ENCODE assay signal across 8 cellular contexts in the genomic region with DNA sequence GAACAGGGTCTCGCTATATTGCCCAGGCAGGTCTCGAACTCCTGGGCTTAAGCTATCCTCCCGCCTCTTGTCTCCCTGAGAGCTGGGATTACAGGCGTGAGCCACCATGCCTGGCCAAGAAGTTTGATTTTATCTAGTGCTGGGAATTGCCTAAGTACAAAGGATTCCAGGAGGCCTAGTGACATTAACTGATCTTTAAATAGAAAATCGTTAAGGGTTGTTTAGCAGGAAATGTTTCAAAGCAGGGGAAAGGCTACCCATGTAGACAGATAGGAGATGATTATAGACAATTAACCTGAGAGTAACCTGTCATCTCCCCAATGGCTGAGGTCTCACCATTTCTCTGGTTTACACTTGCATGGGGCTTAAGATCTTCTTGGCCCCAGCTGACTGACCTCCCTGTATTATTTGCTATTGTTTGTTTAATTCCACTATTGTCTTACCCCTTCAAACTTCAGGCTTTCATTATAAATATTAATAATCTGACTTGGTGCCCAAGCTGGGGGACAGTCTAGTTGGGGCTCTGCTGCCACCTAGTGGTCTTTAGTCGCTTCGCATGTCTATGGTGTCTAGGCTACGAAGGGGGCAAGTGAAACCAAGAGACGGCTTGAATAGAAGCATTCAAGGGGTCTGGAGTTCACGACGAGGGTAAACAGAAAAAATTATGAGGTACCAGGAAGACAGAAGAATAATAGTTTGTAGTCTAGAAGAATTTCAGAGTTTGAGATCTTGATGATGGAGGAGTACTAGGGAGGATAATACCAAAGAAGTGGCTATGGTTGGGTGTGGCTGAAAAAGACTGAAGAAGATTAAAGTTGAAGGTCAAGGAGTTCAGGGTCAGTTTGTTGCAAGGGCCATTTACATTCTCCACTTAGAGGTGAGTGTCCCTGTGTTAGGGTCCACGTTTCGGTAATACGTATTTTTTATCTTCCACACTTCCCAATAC. TPM values are rescaled to one million over a fixed set of nuclear protein-coding genes. Genes with fewer than 3 reads are reported as not detected.
DNase-seq lines count a peak whose midpoint lies in the region; ATAC-seq lines count a peak whose summit lies in the region.

No MANE protein-coding gene starts in this region.

- ATAC-seq in HG02973 (IDR thresholded peaks at IDR 0.05; ENCODE audit: unreplicated experiment) = peak; percentile 82

- DNase-seq in NCI-H146 (lab: John Stamatoyannopoulos, UW) = peak; percentile 39
- DNase-seq in NCI-H146 treated with DMSO at 0.1 percent for 48 hours (lab: John Stamatoyannopoulos, UW; ENCODE audit: unreplicated experiment) = no peak
- peak; percentile 75 for DNase-seq in NCI-H460 (ENCODE audit: extremely low read depth, low read depth)
- DNase-seq in activated CD4-positive, alpha-beta T cell treated with anti-CD3 and anti-CD28 coated beads, Interleukin-2, amount 50 U/mL, for 48 hours = peak; percentile 66
- peak; percentile 57 for DNase-seq in ecto neural progenitor cell (ENCODE audit: low spot score)
- DNase-seq in medulla oblongata (ENCODE audit: extremely low spot score) = peak; percentile 87
- DNase-seq in stimulated activated CD8-positive, alpha-beta memory T cell treated with anti-CD3 and anti-CD28 coated beads, Interleukin-15, amount 100 ng/mL, for 24 hours (ENCODE audit: low read depth) = peak; percentile 7

RNA-seq across cellular contexts. Expression of gene BPGM, which starts 40.4 kb away (rescaled TPM):
- 21.4 and 21.5 TPM in 2 replicates for total RNA-seq in NCI-H460 (2014; rRNA removed; shearing (Covaris generic))
- 8.4 and 9.6 TPM in 2 replicates for polyA plus RNA-seq in NCI-H460 (2014; cell fraction: nucleus; rRNA removed)

RNA-seq across cellular contexts. Expression of gene AKR1B15, which starts 57.3 kb away (rescaled TPM):
- total RNA-seq in NCI-H460 (2014; rRNA removed; shearing (Covaris generic)) = 1.4 and 2.0 TPM in 2 replicates
- 1.6 and 2.7 TPM in 2 replicates for polyA plus RNA-seq in NCI-H460 (2014; cell fraction: nucleus; rRNA removed)
